ENCODE assay signal across 1 cellular context in the genomic region with DNA sequence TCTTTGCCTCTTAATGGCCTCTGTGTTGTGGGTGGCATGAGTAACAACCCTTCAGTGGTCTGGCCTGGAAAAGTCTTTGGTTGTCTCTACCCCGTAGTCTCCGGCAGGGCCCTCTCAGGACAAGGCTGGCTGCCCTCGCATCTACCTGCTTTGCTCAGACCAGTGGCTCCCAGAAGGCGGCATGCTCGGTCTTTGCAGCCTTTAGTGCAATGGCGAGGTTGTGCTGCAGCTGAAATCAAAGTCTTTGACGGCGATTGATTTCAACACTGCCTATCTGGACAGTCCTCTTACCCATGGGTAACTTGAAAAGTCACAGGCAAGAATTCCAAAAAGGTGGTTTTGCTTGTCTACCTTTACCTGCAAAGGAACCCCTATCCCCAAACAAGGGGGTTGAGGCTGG.
TF ChIP-seq lines count a peak whose summit lies in the region.

No MANE protein-coding gene starts in this region.

TF ChIP-seq in IMR-90, 13 proteins besides CTCF, POLR2A, EP300 and RAD21:
- TF ChIP-seq RFX5 (IDR thresholded peaks at IDR 0.05; ENCODE audit: low read depth, low read length) (no peak), RCOR1 (IDR thresholded peaks at IDR 0.05; ENCODE audit: insufficient replicate concordance, low read length) (no peak), FOS (IDR thresholded peaks at IDR 0.05; ENCODE audit: low read depth, low read length) (no peak)
